ENCODE assay signal across 8 cellular contexts in the genomic region with DNA sequence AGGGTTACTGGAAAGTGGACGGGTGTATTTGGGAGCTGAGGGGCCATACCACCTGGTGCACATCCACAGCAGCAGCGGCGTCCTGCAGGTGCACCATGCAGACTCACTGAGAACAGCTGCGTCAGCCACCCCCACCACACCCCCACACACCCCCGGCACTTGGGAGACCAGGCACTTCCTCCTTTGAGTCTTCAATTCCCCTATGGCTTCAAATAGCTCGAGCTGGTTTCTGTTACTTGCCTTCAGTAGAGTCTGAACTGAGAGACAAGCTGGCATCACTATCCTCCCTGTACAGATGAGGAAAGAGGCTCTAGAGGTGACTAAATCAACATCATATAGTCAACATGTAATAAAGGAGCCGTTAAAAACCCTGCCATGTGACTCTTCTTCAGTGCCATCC. TPM values are rescaled to one million over a fixed set of nuclear protein-coding genes. Genes with fewer than 3 reads are reported as not detected.
DNase-seq lines count a peak whose midpoint lies in the region; ATAC-seq and TF ChIP-seq lines count a peak whose summit lies in the region.

No MANE protein-coding gene starts in this region.

- H2AK5ac ChIP-seq in mesenchymal stem cell (ENCODE audit: low read length, severe bottlenecking): peak overlapping the region; percentile 16

- no peak overlapping the region for H4K91ac ChIP-seq in mesenchymal stem cell (ENCODE audit: low read length)

- DNase-seq in LNCaP clone FGC (ENCODE audit: low read depth) (peak; percentile 41), SHP77 treated with DMSO at 0.1 percent for 48 hours (lab: John Stamatoyannopoulos, UW) (peak; percentile 91), mesenchymal stem cell (no peak), mucosa of gallbladder (ENCODE audit: low spot score) (no peak), NCI-H524 treated with DMSO at 0.1 percent for 48 hours (lab: John Stamatoyannopoulos, UW) (no peak)

- H3K4me3 ChIP-seq in LNCaP clone FGC (ENCODE audit: low read depth, low read length): no peak overlapping the region
- H3K4me3 ChIP-seq in mesenchymal stem cell (ENCODE audit: insufficient read depth in 1 of 2, low read depth in 1 of 2, low read length in 2 of 2): no peak overlapping the region

- no peak overlapping the region for H3K4me2 ChIP-seq in mesenchymal stem cell (ENCODE audit: low read length, poor library complexity, severe bottlenecking)

- H3K27ac ChIP-seq in mesenchymal stem cell (ENCODE audit: low read length, poor library complexity, severe bottlenecking): no peak overlapping the region

- H3K4ac ChIP-seq in mesenchymal stem cell (ENCODE audit: low read depth in 1 of 2, low read length in 2 of 2): no peak overlapping the region

- no peaks in the 10 kb centered on the region for H3K27me3 ChIP-seq in mesenchymal stem cell (ENCODE audit: control insufficient read depth in 1 of 2, insufficient read depth in 1 of 2, low read length in 2 of 2)

- no peak overlapping the region for H2BK12ac ChIP-seq in mesenchymal stem cell (ENCODE audit: low read length in 2 of 2)

- H3K23ac ChIP-seq in mesenchymal stem cell (ENCODE audit: low read length in 2 of 2): no peak overlapping the region

- H3K18ac ChIP-seq in mesenchymal stem cell (ENCODE audit: low read depth in 1 of 2, low read length in 2 of 2): peak overlapping the region in 1 of 2 experiments; percentile 14

- no peak overlapping the region for H3K14ac ChIP-seq in mesenchymal stem cell (ENCODE audit: low read length in 2 of 2)

- H2BK15ac ChIP-seq in mesenchymal stem cell (ENCODE audit: low read depth, poor library complexity, severe bottlenecking): no peak overlapping the region

- peaks cover 38% of the 10 kb centered on the region for H3K4me1 ChIP-seq in mesenchymal stem cell (ENCODE audit: control insufficient read depth, insufficient read depth, low read depth, low read length)

- peak overlapping the region; percentile 61 for H4K8ac ChIP-seq in mesenchymal stem cell (ENCODE audit: low read length)

- no peak overlapping the region for H2BK5ac ChIP-seq in mesenchymal stem cell (ENCODE audit: low read depth, low read length, poor library complexity, severe bottlenecking)

- no peak overlapping the region for H3K9ac ChIP-seq in mesenchymal stem cell (ENCODE audit: low read length)

- ATAC-seq in GM18511 (IDR thresholded peaks at IDR 0.05; ENCODE audit: unreplicated experiment): peak; percentile 80
- peak; percentile 68 for ATAC-seq in GM21723 (IDR thresholded peaks at IDR 0.05; ENCODE audit: unreplicated experiment)
- ATAC-seq in HG02840 (IDR thresholded peaks at IDR 0.05; ENCODE audit: low FRiP score, unreplicated experiment): no peak

- 78% methylated on average over 5 of the region's 7 CpGs for WGBS in mesenchymal stem cell

- H3K79me1 ChIP-seq in mesenchymal stem cell (replicated peaks; ENCODE audit: low read length, poor library complexity, severe bottlenecking): peaks cover 10% of the 10 kb centered on the region

- peaks cover 0 to 4% of the 10 kb centered on the region in 2 experiments for H3K36me3 ChIP-seq in mesenchymal stem cell (ENCODE audit: control insufficient read depth in 1 of 2, insufficient read depth in 2 of 2, low read depth in 1 of 2, low read length in 2 of 2)

- H2AFZ ChIP-seq in mesenchymal stem cell (ENCODE audit: low read depth, low read length): no peak overlapping the region

- no peaks in the 10 kb centered on the region for H3K9me3 ChIP-seq in mesenchymal stem cell (ENCODE audit: control insufficient read depth, low read length)

- no peak overlapping the region for H2BK120ac ChIP-seq in mesenchymal stem cell (ENCODE audit: low read depth, low read length)

- TF ChIP-seq CTCF in LNCaP clone FGC (IDR thresholded peaks at IDR 0.05; ENCODE audit: control insufficient read depth, extremely low read depth, insufficient read depth): no peak

RNA-seq across cellular contexts. Expression of gene CUEDC1, which starts 15.4 kb away (rescaled TPM):
- polyA plus RNA-seq in mesenchymal stem cell (2013, experiment 1 of 2): 23.1 TPM
- polyA plus RNA-seq in mesenchymal stem cell (2013, experiment 2 of 2): 22.1 TPM
- total RNA-seq in mucosa of gallbladder: 36.9 TPM

RNA-seq across cellular contexts. Expression of gene VEZF1, which starts 48.3 kb away (rescaled TPM):
- polyA plus RNA-seq in mesenchymal stem cell (2013, experiment 1 of 2): 45.1 TPM
- polyA plus RNA-seq in mesenchymal stem cell (2013, experiment 2 of 2): 43.6 TPM
- 64.9 TPM for total RNA-seq in mucosa of gallbladder

Comparison
In these comparisons a context has a peak if more than half of its experiments do, and no peak if none do; other contexts are left out.
1. DNase-seq: peak in LNCaP clone FGC (single experiment) and SHP77 treated with DMSO at 0.1 percent for 48 hours (single experiment); none in mesenchymal stem cell (single experiment), mucosa of gallbladder (single experiment) and NCI-H524 treated with DMSO at 0.1 percent for 48 hours (single experiment).